9 cellular contexts compared by ENCODE assay signal in the genomic region with DNA sequence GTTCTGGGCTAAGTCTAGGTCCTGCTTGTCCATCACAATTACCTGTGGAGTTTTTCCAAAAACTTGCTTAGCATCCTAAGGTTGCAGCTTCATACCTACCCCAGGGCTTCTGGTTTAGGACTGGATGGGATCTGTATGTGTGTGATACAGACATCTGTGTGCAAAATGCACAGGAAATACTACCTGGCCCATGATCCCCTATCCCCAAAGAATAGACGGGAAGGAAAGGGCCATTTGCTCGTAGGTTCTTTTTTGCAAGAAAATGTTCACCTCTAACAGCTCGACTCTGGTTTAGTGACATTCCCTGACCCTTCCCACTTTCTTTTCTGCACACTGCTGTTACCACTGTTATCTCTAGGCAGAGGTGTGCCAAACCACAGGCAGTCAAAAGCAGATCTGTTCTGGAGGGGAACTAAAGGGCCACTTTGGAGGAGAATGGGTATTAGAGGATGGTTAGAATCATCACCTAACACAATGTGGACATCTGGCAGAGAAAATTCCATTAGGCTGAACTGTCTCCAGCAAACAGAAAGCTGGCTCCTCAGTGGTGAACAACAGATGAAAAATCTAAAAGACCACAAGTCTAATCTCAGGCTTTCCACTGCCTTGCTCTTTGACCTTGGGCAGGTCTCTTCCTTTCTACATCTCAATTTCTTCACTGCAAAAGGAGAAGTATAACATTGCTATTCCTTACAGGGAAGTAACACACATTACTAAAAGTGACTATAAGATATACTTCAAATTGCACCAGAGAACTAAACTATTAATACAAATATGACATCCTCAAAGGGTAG.
A peak's percentile ranks its signal among the peaks of the same experiment; 100 is the strongest.
DNase-seq lines count a peak whose midpoint lies in the region; ATAC-seq and TF ChIP-seq lines count a peak whose summit lies in the region.
"Had no signal": no experiment of that assay in that cellular context is flagged by ENCODE, and none has a peak within 500 bp of the region (broad histone marks: within the 10 kb centered on the region; RNA-seq: fewer than 3 reads in every experiment).

No MANE protein-coding gene starts in this region.

- H2BK15ac ChIP-seq in mesenchymal stem cell (ENCODE audit: low read depth, poor library complexity, severe bottlenecking), result no peak overlapping the region

- H3K4me3 ChIP-seq in mesenchymal stem cell (ENCODE audit: insufficient read depth in 1 of 2, low read depth in 1 of 2, low read length in 2 of 2) (peak overlapping the region in 1 of 2 experiments; percentile 29), thyroid gland (replicated peaks in 1 of 3) (no peak overlapping the region)

- WGBS in mesenchymal stem cell, result 58% methylated on average over 3 of the region's 3 CpGs
- 79 to 80% methylated on average over 3 of the region's 3 CpGs for WGBS in thyroid gland, 2 donors

- no peaks in the 10 kb centered on the region for H3K9me3 ChIP-seq in mesenchymal stem cell (ENCODE audit: control insufficient read depth, low read length)
- no peaks in the 10 kb centered on the region for H3K9me3 ChIP-seq in thyroid gland

- no peak overlapping the region for H4K91ac ChIP-seq in mesenchymal stem cell (ENCODE audit: low read length)

- H3K79me1 ChIP-seq in mesenchymal stem cell (replicated peaks; ENCODE audit: low read length, poor library complexity, severe bottlenecking), result peaks cover 7% of the 10 kb centered on the region

- peaks cover 4% of the 10 kb centered on the region in 2 experiments for H3K36me3 ChIP-seq in mesenchymal stem cell (ENCODE audit: control insufficient read depth in 1 of 2, insufficient read depth in 2 of 2, low read depth in 1 of 2, low read length in 2 of 2)
- no peaks in the 10 kb centered on the region for H3K36me3 ChIP-seq in thyroid gland

- H2AFZ ChIP-seq in mesenchymal stem cell (ENCODE audit: low read depth, low read length), result no peak overlapping the region

- intact Hi-C loops in thyroid gland (cut with DNase I), result no loop called here

- no peaks in the 10 kb centered on the region for H3K27me3 ChIP-seq in mesenchymal stem cell (ENCODE audit: control insufficient read depth in 1 of 2, insufficient read depth in 1 of 2, low read length in 2 of 2)
- no peaks in the 10 kb centered on the region for H3K27me3 ChIP-seq in thyroid gland

- peaks cover 29% of the 10 kb centered on the region for H3K4me1 ChIP-seq in mesenchymal stem cell (ENCODE audit: control insufficient read depth, insufficient read depth, low read depth, low read length)
- H3K4me1 ChIP-seq in thyroid gland, result peaks cover 26 to 51% of the 10 kb centered on the region in 2 donors

- H3K18ac ChIP-seq in mesenchymal stem cell (ENCODE audit: low read depth in 1 of 2, low read length in 2 of 2), result peak overlapping the region in 1 of 2 experiments; percentile 14

- H3K27ac ChIP-seq in mesenchymal stem cell (ENCODE audit: low read length, poor library complexity, severe bottlenecking) (peak overlapping the region; percentile 72), thyroid gland (peak overlapping the region in 1 of 3 donors; percentile 24)

- no peak for ATAC-seq in HG03175 (IDR thresholded peaks at IDR 0.05; ENCODE audit: unreplicated experiment)

- peak overlapping the region; percentile 69 for H2BK5ac ChIP-seq in mesenchymal stem cell (ENCODE audit: low read depth, low read length, poor library complexity, severe bottlenecking)

- H4K8ac ChIP-seq in mesenchymal stem cell (ENCODE audit: low read length), result no peak overlapping the region

- TF ChIP-seq POLR2A in thyroid gland (IDR thresholded peaks at IDR 0.05), result no peak

- H3K14ac ChIP-seq in mesenchymal stem cell (ENCODE audit: low read length in 2 of 2), result no peak overlapping the region

- H3K4me2 ChIP-seq in mesenchymal stem cell (ENCODE audit: low read length, poor library complexity, severe bottlenecking), result no peak overlapping the region

- peak overlapping the region; percentile 78 for H3K9ac ChIP-seq in mesenchymal stem cell (ENCODE audit: low read length)

- H3K23ac ChIP-seq in mesenchymal stem cell (ENCODE audit: low read length in 2 of 2), result no peak overlapping the region

- TF ChIP-seq CTCF in thyroid gland (IDR thresholded peaks at IDR 0.05), result no peak

- H3K4ac ChIP-seq in mesenchymal stem cell (ENCODE audit: low read depth in 1 of 2, low read length in 2 of 2), result no peak overlapping the region

- no peak overlapping the region for H2BK12ac ChIP-seq in mesenchymal stem cell (ENCODE audit: low read length in 2 of 2)

- no peak overlapping the region for H2BK120ac ChIP-seq in mesenchymal stem cell (ENCODE audit: low read depth, low read length)

- DNase-seq in CD1c-positive myeloid dendritic cell (ENCODE audit: extremely low spot score) (peak; percentile 37), Kasumi-1 (lab: John Stamatoyannopoulos, UW) (peak; percentile 21 to 32), amniotic epithelial cell (ENCODE audit: low read depth) (peak; percentile 87), mesenchymal stem cell (peak; percentile 80), NAMALWA (ENCODE audit: low spot score) (no peak), dedifferentiated amniotic fluid mesenchymal stem cell (ENCODE audit: extremely low spot score) (no peak), thyroid gland (no peak)
- DNase-seq: activated CD4-positive, alpha-beta T cell treated with anti-CD3 and anti-CD28 coated beads for 1 hour had no signal

- H2AK5ac ChIP-seq in mesenchymal stem cell (ENCODE audit: low read length, severe bottlenecking), result peak overlapping the region; percentile 96

Comparison
In these comparisons a context has a peak if more than half of its experiments do, and no peak if none do; other contexts are left out.
1. DNase-seq: peak in CD1c-positive myeloid dendritic cell (single experiment), Kasumi-1 (2 of 2), amniotic epithelial cell (single experiment) and mesenchymal stem cell (single experiment); none in NAMALWA (single experiment), dedifferentiated amniotic fluid mesenchymal stem cell (single experiment) and thyroid gland (0 of 2).